Comparison of ENCODE assay signal across 8 cellular contexts in genomic region chr6:86192123-86192522, GRCh38.
DNase-seq lines count a peak whose midpoint lies in the region; ATAC-seq lines count a peak whose summit lies in the region.

No MANE protein-coding gene starts in this region.

- H3K4me3 ChIP-seq in effector memory CD4-positive, alpha-beta T cell (ENCODE audit: insufficient read depth, low read depth, low read length, poor library complexity, severe bottlenecking): no peak overlapping the region

- intact Hi-C loops in left cardiac atrium (cut with DNase I): no loop called here

- ATAC-seq in GM19351 (IDR thresholded peaks at IDR 0.05; ENCODE audit: unreplicated experiment) (peak; percentile 92), HG03159 (IDR thresholded peaks at IDR 0.05; ENCODE audit: unreplicated experiment) (peak; percentile 92), left cardiac atrium (no peak)

- H3K9me3 ChIP-seq in effector memory CD4-positive, alpha-beta T cell (ENCODE audit: control insufficient read depth, low read length): no peaks in the 10 kb centered on the region

- no peaks in the 10 kb centered on the region for H3K4me1 ChIP-seq in effector memory CD4-positive, alpha-beta T cell (ENCODE audit: control insufficient read depth, insufficient read depth, low read length, poor library complexity, severe bottlenecking)

- in situ Hi-C loops in G401 (cut with HindIII; ENCODE audit: low sequenced_read_pairs): no loop called here

- no peak overlapping the region for H3K27ac ChIP-seq in effector memory CD4-positive, alpha-beta T cell (ENCODE audit: insufficient read depth, low read length, poor library complexity, severe bottlenecking)

- no peaks in the 10 kb centered on the region for H3K36me3 ChIP-seq in effector memory CD4-positive, alpha-beta T cell (ENCODE audit: control insufficient read depth, insufficient read depth, low read length)

- H3K27me3 ChIP-seq in effector memory CD4-positive, alpha-beta T cell (replicated peaks; ENCODE audit: control insufficient read depth, insufficient read depth, low read length, poor library complexity, severe bottlenecking): no peaks in the 10 kb centered on the region

- DNase-seq in D341Med (ENCODE audit: low spot score) (peak; percentile 12), RPMI7951 (ENCODE audit: low read depth) (peak; percentile 12), lung microvascular endothelial cell (ENCODE audit: low read depth in 2 of 2) (peak; percentile 7 to 22), left cardiac atrium (no peak), G401 (ENCODE audit: low spot score) (no peak)
- DNase-seq in effector memory CD4-positive, alpha-beta T cell: no peak

Comparison
In these comparisons a context has a peak if more than half of its experiments do, and no peak if none do; other contexts are left out.
1. DNase-seq: peak in D341Med (single experiment), RPMI7951 (single experiment) and lung microvascular endothelial cell (2 of 2); none in effector memory CD4-positive, alpha-beta T cell (0 of 3), left cardiac atrium (single experiment) and G401 (single experiment).
2. ATAC-seq: peak in GM19351 (single experiment) and HG03159 (single experiment); none in left cardiac atrium (0 of 2).